In the genomic region with DNA sequence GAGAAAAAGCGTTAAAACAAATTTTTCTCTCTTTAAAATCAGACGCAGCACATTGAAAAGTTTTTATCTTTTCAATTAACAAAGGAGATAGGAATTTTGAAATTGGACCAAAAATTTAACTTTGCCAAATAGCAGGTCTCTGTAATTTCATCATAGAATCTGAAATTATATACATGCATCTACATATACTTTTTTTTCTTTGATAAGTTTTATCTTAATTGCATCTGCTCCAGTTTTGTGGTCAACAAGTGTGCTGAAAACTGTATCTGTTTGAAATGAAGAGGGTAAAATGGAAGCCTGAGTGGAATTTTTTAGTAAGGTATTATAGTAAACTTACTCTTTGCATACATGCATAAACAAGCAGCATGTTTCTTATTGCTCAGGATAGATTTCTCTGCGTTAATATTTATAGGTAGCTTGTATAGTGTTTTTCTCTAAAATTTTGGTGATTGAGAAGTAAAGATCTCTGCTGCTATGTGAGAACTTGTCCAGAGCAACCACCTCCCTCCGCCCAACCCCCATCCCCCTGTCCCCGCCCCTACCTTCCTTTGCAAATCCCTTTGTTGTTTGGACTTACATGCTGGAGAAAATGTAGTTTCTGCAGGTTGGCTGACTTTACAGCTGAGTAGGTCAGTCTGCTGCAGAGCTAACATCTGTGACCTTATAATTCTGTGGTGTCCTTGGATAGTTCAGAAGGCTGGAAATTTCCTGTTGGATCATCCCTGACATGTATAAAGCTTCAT, we compare ENCODE assay signal across 28 cellular contexts.
DNase-seq lines count a peak whose midpoint lies in the region; ATAC-seq, FAIRE-seq and TF ChIP-seq lines count a peak whose summit lies in the region.
"Had no signal": no experiment of that assay in that cellular context is flagged by ENCODE, and none has a peak within 500 bp of the region (broad histone marks: within the 10 kb centered on the region; RNA-seq: fewer than 3 reads in every experiment).

No MANE protein-coding gene starts in this region.

- no peaks in the 10 kb centered on the region for H3K9me1 ChIP-seq in K562 (ENCODE audit: control insufficient read depth, insufficient read depth, low read length)

- no TSS peak for BruUV-seq in K562 (replicated peaks; lab: Mats Ljungman, UMichigan)

- in situ Hi-C loops in K562 (cut with MboI), result no loop called here

- H3K9ac ChIP-seq in HUES48 (ENCODE audit: low read depth, low read length), result peak overlapping the region; percentile 74
- no peak overlapping the region for H3K9ac ChIP-seq in K562 (ENCODE audit: insufficient read depth in 1 of 2, low read depth in 2 of 2, low read length in 2 of 2)
- peak overlapping the region; percentile 62; the same call in 1 of the 2 replicates for H3K9ac ChIP-seq in iPS-20b (ENCODE audit: low read depth, low read length)
- H3K9ac ChIP-seq: BLaER1 treated with 17β-estradiol and CSF1 and Interleukin-3, amounts not matched to agents 10 nM and 100 nM had no signal

- H2AFZ ChIP-seq in K562 (ENCODE audit: low read depth, low read length), result no peak overlapping the region
- H2AFZ ChIP-seq: PC-9 had no signal

- H3K4me1 Mint-ChIP-seq in progenitor cell of endocrine pancreas (ENCODE audit: low read depth), result peaks cover 13% of the 10 kb centered on the region

- H3K9me3 Mint-ChIP-seq in progenitor cell of endocrine pancreas (ENCODE audit: low read depth), result peaks cover 15% of the 10 kb centered on the region
- H3K9me3 Mint-ChIP-seq: activated CD4-positive, alpha-beta T cell treated with anti-CD3 and anti-CD28 coated beads, Interleukin-2, amount 10 ng/mL, durations not matched to agents 24 days and 14 days; activated naive CD4-positive, alpha-beta T cell treated with anti-CD3 and anti-CD28 coated beads for 36 hours; T-helper 2 cell treated with Interferon-gamma antibody and Interleukin-4, amounts not matched to agents 5 μg/mL and 100 μg/mL, for 36 hours had no signal

- no peak overlapping the region for H3K4me2 ChIP-seq in K562 (ENCODE audit: insufficient read depth, low read length)
- H3K4me2 ChIP-seq: BLaER1 treated with 17β-estradiol and CSF1 and Interleukin-3, amounts not matched to agents 10 nM and 100 nM; PC-9 had no signal

- H3K9me3 ChIP-seq in HUES48 (ENCODE audit: control insufficient read depth, insufficient read depth, low read length) (no peaks in the 10 kb centered on the region), K562 (replicated peaks; ENCODE audit: control insufficient read depth, insufficient read depth, low read depth, low read length) (no peaks in the 10 kb centered on the region), iPS-20b (ENCODE audit: insufficient read depth, low read depth, low read length) (no peaks in the 10 kb centered on the region)
- H3K9me3 ChIP-seq: colonic mucosa had no signal

- no peaks in the 10 kb centered on the region for H4K20me1 ChIP-seq in K562 (replicated peaks; ENCODE audit: control insufficient read depth, insufficient read depth, low read length)
- H4K20me1 ChIP-seq: BLaER1 treated with 17β-estradiol and CSF1 and Interleukin-3, amounts not matched to agents 10 nM and 100 nM had no signal

- TF ChIP-seq CTCF in K562 (IDR thresholded peaks at IDR 0.05 in 2 of 3, conservative IDR thresholded peaks at IDR 0.05 in 1 of 3; ENCODE audit: insufficient read depth in 2 of 3, low read depth in 1 of 3, low read length in 3 of 3), result no peak
- TF ChIP-seq CTCF in progenitor cell of endocrine pancreas (IDR thresholded peaks at IDR 0.05; ENCODE audit: unreplicated experiment), result no peak

- H3K36me3 ChIP-seq in HUES48 (ENCODE audit: control insufficient read depth, insufficient read depth, low read length) (peaks cover 42% of the 10 kb centered on the region), K562 (ENCODE audit: control insufficient read depth, insufficient read depth, low read length) (peaks cover 80% of the 10 kb centered on the region), iPS-20b (ENCODE audit: insufficient read depth, low read depth, low read length) (peaks cover 22% of the 10 kb centered on the region)
- H3K36me3 ChIP-seq: colonic mucosa had no signal

- no peak for TF ChIP-seq EP300 in K562 (IDR thresholded peaks at IDR 0.05; ENCODE audit: low read length)

- peak overlapping the region; percentile 90 for H3K27ac ChIP-seq in HUES48 (ENCODE audit: low read depth, low read length)
- H3K27ac ChIP-seq in K562 (ENCODE audit: extremely low read depth, low read depth, low read length), result no peak overlapping the region
- no peak overlapping the region for H3K27ac ChIP-seq in iPS-20b (ENCODE audit: low read length)
- H3K27ac ChIP-seq: BLaER1 treated with 17β-estradiol and CSF1 and Interleukin-3, amounts not matched to agents 10 nM and 100 nM; colonic mucosa; PC-9 had no signal

- CTCF ChIA-PET in K562 (lab: Yijun Ruan, JAX; ENCODE audit: low intra/inter-chr PET ratio), result no interaction called here
- CTCF ChIA-PET in HEK293T (lab: Yijun Ruan, JAX), result no interaction called here

- intact Hi-C loops in K562 (cut with micrococcal nuclease), result no loop called here

- 0 out of 3 replicates have a peak, but pooled peaks cover 6% of the 10 kb centered on the region for H3K79me2 ChIP-seq in K562 (ENCODE audit: control insufficient read depth, insufficient read depth, low read length)

- peaks cover 22% of the 10 kb centered on the region for H3K36me3 Mint-ChIP-seq in progenitor cell of endocrine pancreas (ENCODE audit: insufficient read depth)

- DNase-seq in K562 (ENCODE audit: extremely low read depth in 1 of 4, low spot score in 3 of 4) (peak in 3 of 4 experiments; percentile 6 to 19 (median 17)), progenitor cell of endocrine pancreas (ENCODE audit: low spot score, unreplicated experiment) (no peak), NCI-H345 treated with DMSO at 0.1 percent for 48 hours (lab: John Stamatoyannopoulos, UW; ENCODE audit: unreplicated experiment) (no peak), HEK293T (ENCODE audit: extremely low spot score) (no peak)
- no peak for DNase-seq in activated T-cell treated with anti-CD3 and anti-CD28 coated beads, Interleukin-2, amount 50 U/mL, for 1 hour
- DNase-seq: activated CD4-positive, alpha-beta T cell treated with anti-CD3 and anti-CD28 coated beads, Interleukin-2, amount 10 ng/mL, durations not matched to agents 24 days and 14 days; activated naive CD4-positive, alpha-beta T cell treated with anti-CD3 and anti-CD28 coated beads for 36 hours; amniotic stem cell; colonic mucosa; GDM1; hippocampal formation; Karpas-422; mammary epithelial cell; NCI-H1436; NCI-H2107; NCI-H446 treated with DMSO at 0.1 percent for 48 hours; PC-9; posterior cingulate gyrus; stimulated activated CD4-positive, alpha-beta T cell treated with anti-CD3 and anti-CD28 coated beads, Interleukin-15, amount 100 ng/mL, for 24 hours; stimulated activated naive CD4-positive, alpha-beta T cell had no signal

- WGBS in K562 (ENCODE audit: insufficient coverage, low coverage, missing lambda C conversion rate), result 84% methylated on average over 5 of the region's 5 CpGs

- H3K4me3 Mint-ChIP-seq in progenitor cell of endocrine pancreas (ENCODE audit: low read depth), result peak overlapping the region; percentile 11
- H3K4me3 Mint-ChIP-seq: activated CD4-positive, alpha-beta T cell treated with anti-CD3 and anti-CD28 coated beads, Interleukin-2, amount 10 ng/mL, durations not matched to agents 24 days and 14 days; activated naive CD4-positive, alpha-beta T cell treated with anti-CD3 and anti-CD28 coated beads for 36 hours; T-helper 2 cell treated with Interferon-gamma antibody and Interleukin-4, amounts not matched to agents 5 μg/mL and 100 μg/mL, for 36 hours had no signal

- H3K27me3 Mint-ChIP-seq in progenitor cell of endocrine pancreas, result no peaks in the 10 kb centered on the region
- H3K27me3 Mint-ChIP-seq: activated CD4-positive, alpha-beta T cell treated with anti-CD3 and anti-CD28 coated beads, Interleukin-2, amount 10 ng/mL, durations not matched to agents 24 days and 14 days had no signal

- peak overlapping the region; percentile 52 for H3K4me3 ChIP-seq in HUES48 (ENCODE audit: low read depth, low read length)
- H3K4me3 ChIP-seq in K562, result no peak overlapping the region
- H3K4me3 ChIP-seq in iPS-20b (ENCODE audit: low read length), result peak overlapping the region; percentile 50
- H3K4me3 ChIP-seq: BLaER1 treated with 17β-estradiol and CSF1 and Interleukin-3, amounts not matched to agents 10 nM and 100 nM; colonic mucosa; PC-9 had no signal

- peak; percentile 32; the same call in 2 of the 3 replicates for ATAC-seq in K562
- ATAC-seq: Right ventricle myocardium inferior had no signal

- no peaks in the 10 kb centered on the region for H3K27me3 ChIP-seq in HUES48 (ENCODE audit: control insufficient read depth, insufficient read depth, low read length)
- no peaks in the 10 kb centered on the region for H3K27me3 ChIP-seq in K562 (ENCODE audit: control insufficient read depth in 2 of 2, insufficient read depth in 2 of 2, low read length in 2 of 2)
- H3K27me3 ChIP-seq in iPS-20b (ENCODE audit: insufficient read depth, low read length), result no peaks in the 10 kb centered on the region
- H3K27me3 ChIP-seq: BLaER1 treated with 17β-estradiol and CSF1 and Interleukin-3, amounts not matched to agents 10 nM and 100 nM; colonic mucosa had no signal

- H3K4me1 ChIP-seq in HUES48 (ENCODE audit: control insufficient read depth, insufficient read depth, low read length) (peaks cover 31% of the 10 kb centered on the region), K562 (replicated peaks in 1 of 2; ENCODE audit: control insufficient read depth in 2 of 2, insufficient read depth in 2 of 2, low read length in 2 of 2) (no peaks in the 10 kb centered on the region), iPS-20b (ENCODE audit: insufficient read depth, low read length) (peaks cover 24% of the 10 kb centered on the region; the same call in 1 of the 2 replicates)
- H3K4me1 ChIP-seq: BLaER1 treated with 17β-estradiol and CSF1 and Interleukin-3, amounts not matched to agents 10 nM and 100 nM; colonic mucosa had no signal

- FAIRE-seq in K562 (lab: Jason Lieb, UNC), result no peak
- FAIRE-seq: bronchial epithelial cell, endometrium, HTR-8/SVneo had no signal

- H3K27ac Mint-ChIP-seq in progenitor cell of endocrine pancreas, result peak overlapping the region; percentile 67
- H3K27ac Mint-ChIP-seq: activated CD4-positive, alpha-beta T cell treated with anti-CD3 and anti-CD28 coated beads, Interleukin-2, amount 10 ng/mL, durations not matched to agents 24 days and 14 days; activated naive CD4-positive, alpha-beta T cell treated with anti-CD3 and anti-CD28 coated beads for 36 hours; T-helper 2 cell treated with Interferon-gamma antibody and Interleukin-4, amounts not matched to agents 5 μg/mL and 100 μg/mL, for 36 hours had no signal

- TF ChIP-seq RAD21 in K562 (CRISPR knock-in tag; conservative IDR thresholded peaks at IDR 0.05 in 1 of 2, IDR thresholded peaks at IDR 0.05 in 1 of 2), result no peak

- POLR2A ChIA-PET in K562 (lab: Yijun Ruan, JAX) (no interaction called here), HEK293T (lab: Yijun Ruan, JAX) (no interaction called here)

- TF ChIP-seq POLR2A in K562 (conservative IDR thresholded peaks at IDR 0.05), result no peak

TF ChIP-seq in K562, 482 proteins besides CTCF, POLR2A, EP300 and RAD21 (continues in another document):
- TF ChIP-seq PTTG1 (tag; IDR thresholded peaks at IDR 0.05; ENCODE audit: low read depth) (no peak), CHD1 (IDR thresholded peaks at IDR 0.05; ENCODE audit: low read length) (no peak)

TF ChIP-seq in HEK293T, 16 proteins besides CTCF, POLR2A, EP300 and RAD21 (continues in another document):
- TF ChIP-seq NFRKB (IDR thresholded peaks at IDR 0.05), result no peak
- TF ChIP-seq SUZ12 (IDR thresholded peaks at IDR 0.05), result no peak
- no peak for TF ChIP-seq ELF4 (IDR thresholded peaks at IDR 0.05)

Comparison
In these comparisons a context has a peak if more than half of its experiments do, and no peak if none do; other contexts are left out.
1. H3K9ac ChIP-seq: peak in HUES48 (single experiment) and iPS-20b (single experiment); none in K562 (0 of 2).
2. DNase-seq: peak in K562 (3 of 4); none in progenitor cell of endocrine pancreas (single experiment), NCI-H345 treated with DMSO at 0.1 percent for 48 hours (single experiment), activated T-cell treated with anti-CD3 and anti-CD28 coated beads, Interleukin-2, amount 50 U/mL, for 1 hour (single experiment) and HEK293T (single experiment).